Comparison of ENCODE assay signal across 35 cellular contexts in the genomic region with DNA sequence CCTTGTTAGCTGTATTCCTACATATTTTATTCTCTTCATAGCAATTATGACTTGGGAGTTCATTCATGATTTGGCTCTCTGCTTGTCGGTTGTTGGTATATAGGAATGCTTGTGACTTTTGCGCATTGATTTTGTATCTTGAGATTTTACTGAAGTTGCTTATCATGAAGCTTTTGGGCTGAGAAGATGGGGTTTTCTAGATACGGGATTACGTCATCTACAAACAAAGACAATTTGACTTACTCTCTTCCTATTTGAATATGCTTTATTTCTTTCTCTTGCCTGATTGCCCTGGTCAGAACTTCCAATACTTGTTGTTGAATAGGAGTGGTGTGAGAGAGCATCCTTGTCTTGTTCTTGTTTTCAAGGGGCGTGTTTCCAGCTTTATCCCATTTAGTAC.
"Had no signal": no experiment of that assay in that cellular context is flagged by ENCODE, and none has a peak within 500 bp of the region (broad histone marks: within the 10 kb centered on the region; RNA-seq: fewer than 3 reads in every experiment).

No MANE protein-coding gene starts in this region.

- H3K9me3 ChIP-seq: MG63 had no signal

- DNase-seq: Karpas-422, Kasumi-1, MG63, MM.1S, MV-4-11, NCI-H1048, NCI-H1092, NCI-H1092 treated with DMSO at 0.1 percent for 48 hours, NCI-H1105, NCI-H1105 treated with DMSO at 0.1 percent for 48 hours, NCI-H1417, NCI-H1417 treated with DMSO at 0.1 percent for 48 hours, NCI-H1436, NCI-H1436 treated with DMSO at 0.1 percent for 48 hours, NCI-H146, NCI-H1694, NCI-H1694 treated with DMSO at 0.1 percent for 48 hours, NCI-H187, NCI-H187 treated with DMSO at 0.1 percent for 48 hours, NCI-H1930, NCI-H2029, NCI-H2029 treated with DMSO at 0.1 percent for 48 hours, NCI-H2081, NCI-H2081 treated with DMSO at 0.1 percent for 48 hours, NCI-H2107, NCI-H2171, NCI-H2171 treated with DMSO at 0.1 percent for 48 hours, NCI-H2227 treated with DMSO at 0.1 percent for 48 hours, NCI-H226, NCI-H345, NCI-H446, NCI-H446 treated with DMSO at 0.1 percent for 48 hours, NCI-H510A, NCI-H510A treated with DMSO at 0.1 percent for 48 hours, NCI-H524 had no signal

- H3K36me3 ChIP-seq: MG63 had no signal

- H3K4me3 ChIP-seq: MG63 had no signal

- H3K27me3 ChIP-seq: MG63 had no signal
